Comparison of ENCODE assay signal across 11 cellular contexts in genomic region chr12:124369901-124370378, GRCh38.
A peak's percentile ranks its signal among the peaks of the same experiment; 100 is the strongest.
DNase-seq lines count a peak whose midpoint lies in the region; ATAC-seq and TF ChIP-seq lines count a peak whose summit lies in the region.
"Had no signal": no experiment of that assay in that cellular context is flagged by ENCODE, and none has a peak within 500 bp of the region (broad histone marks: within the 10 kb centered on the region; RNA-seq: fewer than 3 reads in every experiment).

No MANE protein-coding gene starts in this region.

- H2BK12ac ChIP-seq in mesenchymal stem cell (ENCODE audit: low read length in 2 of 2): no peak overlapping the region

- 0 out of 2 replicates have a peak overlapping the region, but pooled peaks have one; percentile 7 for H3K4me2 ChIP-seq in IMR-90 (ENCODE audit: low read depth, low read length)
- no peak overlapping the region for H3K4me2 ChIP-seq in mesenchymal stem cell (ENCODE audit: low read length, poor library complexity, severe bottlenecking)

- peak overlapping the region; percentile 97 for H2AK9ac ChIP-seq in IMR-90 (replicated peaks; ENCODE audit: low read depth, low read length, poor library complexity)

- 29% methylated on average over 12 of the region's 17 CpGs; no CpG with 5 or more reads in 1 of the 2 experiments for WGBS in IMR-90 (ENCODE audit: extremely low coverage in 2 of 2, insufficient read length in 1 of 2), 2 experiments
- 92% methylated on average over 17 of the region's 17 CpGs for WGBS in mesenchymal stem cell

- ATAC-seq in IMR-90 (ENCODE audit: low read depth) (peak; percentile 9; the same call in 1 of the 2 replicates), GM19455 (IDR thresholded peaks at IDR 0.05; ENCODE audit: unreplicated experiment) (no peak), GM21423 (IDR thresholded peaks at IDR 0.05; ENCODE audit: unreplicated experiment) (no peak)

- H3K79me1 ChIP-seq in IMR-90 (ENCODE audit: low read depth in 1 of 2, low read length in 2 of 2): peaks cover 21 to 73% of the 10 kb centered on the region in 2 experiments
- peaks cover 8% of the 10 kb centered on the region for H3K79me1 ChIP-seq in mesenchymal stem cell (replicated peaks; ENCODE audit: low read length, poor library complexity, severe bottlenecking)

- H4K8ac ChIP-seq in IMR-90 (ENCODE audit: low read depth in 2 of 2, low read length in 2 of 2) (peak overlapping the region; percentile 76 to 83), mesenchymal stem cell (ENCODE audit: low read length) (no peak overlapping the region)

- peak overlapping the region; percentile 51 for H3K4ac ChIP-seq in IMR-90 (ENCODE audit: low read depth, low read length)
- H3K4ac ChIP-seq in mesenchymal stem cell (ENCODE audit: low read depth in 1 of 2, low read length in 2 of 2): no peak overlapping the region

- 0 out of 3 replicates have a peak overlapping the region, but pooled peaks have one; percentile 15 for H2BK15ac ChIP-seq in IMR-90 (ENCODE audit: low read depth, low read length)
- no peak overlapping the region for H2BK15ac ChIP-seq in mesenchymal stem cell (ENCODE audit: low read depth, poor library complexity, severe bottlenecking)

- H3K14ac ChIP-seq in IMR-90 (replicated peaks; ENCODE audit: low read depth, low read length) (peak overlapping the region; percentile 38), mesenchymal stem cell (ENCODE audit: low read length in 2 of 2) (no peak overlapping the region)

- intact Hi-C loops in IMR-90 (cut with micrococcal nuclease): loop anchor here (2.0 to 5.0 kb wide), 2 partner anchors 382 to 397 kb away; no protein-coding TSS in a partner anchor

- in situ Hi-C loops in IMR-90 (cut with MboI; ENCODE audit: low sequenced_read_pairs): no loop called here

- H3K27me3 ChIP-seq in IMR-90 (ENCODE audit: control insufficient read depth, insufficient read depth, low read length) (no peaks in the 10 kb centered on the region), endocrine pancreas (ENCODE audit: control insufficient read depth, insufficient read depth, low read length) (no peaks in the 10 kb centered on the region), mesenchymal stem cell (ENCODE audit: control insufficient read depth in 1 of 2, insufficient read depth in 1 of 2, low read length in 2 of 2) (no peaks in the 10 kb centered on the region), stomach smooth muscle (ENCODE audit: control insufficient read depth in 1 of 2, insufficient read depth in 2 of 2, low read length in 2 of 2) (no peaks in the 10 kb centered on the region)

- H3K4me1 ChIP-seq in IMR-90 (ENCODE audit: control insufficient read depth, insufficient read depth, low read length) (peaks cover 21% of the 10 kb centered on the region), endocrine pancreas (ENCODE audit: control insufficient read depth, insufficient read depth, low read length) (no peaks in the 10 kb centered on the region), mesenchymal stem cell (ENCODE audit: control insufficient read depth, insufficient read depth, low read depth, low read length) (peaks cover 54% of the 10 kb centered on the region), stomach smooth muscle (ENCODE audit: control insufficient read depth, insufficient read depth, low read length) (peaks cover 56% of the 10 kb centered on the region)

- H3K9me1 ChIP-seq in IMR-90 (ENCODE audit: insufficient read depth, low read length): peaks cover 7% of the 10 kb centered on the region

- H4K91ac ChIP-seq in IMR-90 (ENCODE audit: insufficient read depth, low read depth, low read length) (peak overlapping the region; percentile 78), mesenchymal stem cell (ENCODE audit: low read length) (no peak overlapping the region)

- H2BK120ac ChIP-seq in IMR-90 (ENCODE audit: low read depth, low read length): peak overlapping the region; percentile 60; the same call in 1 of the 2 replicates
- no peak overlapping the region for H2BK120ac ChIP-seq in mesenchymal stem cell (ENCODE audit: low read depth, low read length)

- no peak for TF ChIP-seq RAD21 in IMR-90 (IDR thresholded peaks at IDR 0.05; ENCODE audit: low read length)

- H2AK5ac ChIP-seq in IMR-90 (ENCODE audit: low read depth, low read length) (peak overlapping the region; percentile 89; the same call in 1 of the 2 replicates), mesenchymal stem cell (ENCODE audit: low read length, severe bottlenecking) (no peak overlapping the region)

- TF ChIP-seq POLR2A in IMR-90 (IDR thresholded peaks at IDR 0.05; ENCODE audit: low read depth, low read length): no peak

- H3K9ac ChIP-seq in IMR-90 (ENCODE audit: low read depth, low read length) (peak overlapping the region; percentile 34), endocrine pancreas (ENCODE audit: control insufficient read depth, insufficient read depth, low read length) (peak overlapping the region; percentile 54), mesenchymal stem cell (ENCODE audit: low read length) (peak overlapping the region; percentile 79), stomach smooth muscle (ENCODE audit: low read length in 2 of 2) (peak overlapping the region; percentile 24 to 69)

- H3K9me3 ChIP-seq in IMR-90 (ENCODE audit: control insufficient read depth, insufficient read depth, low read length) (no peaks in the 10 kb centered on the region), endocrine pancreas (ENCODE audit: control insufficient read depth, low read length) (no peaks in the 10 kb centered on the region), mesenchymal stem cell (ENCODE audit: control insufficient read depth, low read length) (no peaks in the 10 kb centered on the region), stomach smooth muscle (ENCODE audit: control insufficient read depth in 2 of 2, low read length in 2 of 2) (no peaks in the 10 kb centered on the region)

- H3K18ac ChIP-seq in IMR-90 (ENCODE audit: low read depth, low read length): peak overlapping the region; percentile 36; the same call in 1 of the 2 replicates
- no peak overlapping the region for H3K18ac ChIP-seq in mesenchymal stem cell (ENCODE audit: low read depth in 1 of 2, low read length in 2 of 2)

- H2BK20ac ChIP-seq in IMR-90 (ENCODE audit: low read depth, low read length): no peak overlapping the region

- peak overlapping the region; percentile 90 for H3K27ac ChIP-seq in IMR-90 (ENCODE audit: insufficient read depth, low read length)
- H3K27ac ChIP-seq in mesenchymal stem cell (ENCODE audit: low read length, poor library complexity, severe bottlenecking): peak overlapping the region; percentile 4
- peak overlapping the region; percentile 93 for H3K27ac ChIP-seq in stomach smooth muscle (ENCODE audit: low read length)
- H3K27ac ChIP-seq: WERI-Rb-1 had no signal

- CTCF ChIA-PET in IMR-90 (lab: Yijun Ruan, JAX): no interaction called here

- H4K5ac ChIP-seq in IMR-90 (ENCODE audit: low read depth, low read length): peak overlapping the region; percentile 70

- dilution Hi-C loops in IMR-90 (cut with HindIII; ENCODE audit: low sequenced_read_pairs, unreplicated experiment): no loop called here

- H3K4me3 ChIP-seq in IMR-90 (ENCODE audit: insufficient read depth, low read depth, low read length) (no peak overlapping the region), endocrine pancreas (ENCODE audit: control insufficient read depth, insufficient read depth, low read length) (no peak overlapping the region), mesenchymal stem cell (ENCODE audit: insufficient read depth in 1 of 2, low read depth in 1 of 2, low read length in 2 of 2) (peak overlapping the region in 1 of 2 experiments; percentile 37), stomach smooth muscle (ENCODE audit: low read length in 2 of 2) (peak overlapping the region in 1 of 2 donors; percentile 29)

- peaks cover 70% of the 10 kb centered on the region for H4K20me1 ChIP-seq in IMR-90 (ENCODE audit: insufficient read depth, low read length)

- H3K23ac ChIP-seq in IMR-90 (ENCODE audit: low read depth, low read length) (0 out of 2 replicates have a peak overlapping the region, but pooled peaks have one; percentile 42), mesenchymal stem cell (ENCODE audit: low read length in 2 of 2) (no peak overlapping the region)

- no peak for DNase-seq in IMR-90
- no peak for DNase-seq in mesenchymal stem cell
- no peak for DNase-seq in kidney tubule cell (ENCODE audit: low spot score)
- DNase-seq in NK-92 treated with Interleukin-12 subunit alpha and Interleukin-12 subunit beta, amount 100 ng/mL, for 24 hours (lab: John Stamatoyannopoulos, UW): no peak
- DNase-seq: effector memory CD4-positive, alpha-beta T cell; NCI-H187; WERI-Rb-1 had no signal

- POLR2A ChIA-PET in IMR-90 (lab: Charles Lee; ENCODE audit: unreplicated experiment): interaction anchor here (0.9 kb wide), 1 partner anchor 17 kb away, joined by 3 read pairs; no protein-coding TSS in a partner anchor

- no TSS peak for BruUV-seq in IMR-90 (replicated peaks; lab: Mats Ljungman, UMichigan)

- TF ChIP-seq CTCF in IMR-90 (conservative IDR thresholded peaks at IDR 0.05; ENCODE audit: low read depth, low read length): no peak

- H2AFZ ChIP-seq in IMR-90 (replicated peaks; ENCODE audit: low read length, poor library complexity) (peak overlapping the region; percentile 83), mesenchymal stem cell (ENCODE audit: low read depth, low read length) (no peak overlapping the region)

- peaks cover 53% of the 10 kb centered on the region for H3K36me3 ChIP-seq in IMR-90 (ENCODE audit: control insufficient read depth, insufficient read depth, low read length)
- H3K36me3 ChIP-seq in endocrine pancreas (ENCODE audit: control insufficient read depth, insufficient read depth, low read length): peaks cover 7% of the 10 kb centered on the region
- H3K36me3 ChIP-seq in mesenchymal stem cell (ENCODE audit: control insufficient read depth in 1 of 2, insufficient read depth in 2 of 2, low read depth in 1 of 2, low read length in 2 of 2): peaks cover 49 to 96% of the 10 kb centered on the region in 2 experiments
- peaks cover 28 to 33% of the 10 kb centered on the region in 2 donors for H3K36me3 ChIP-seq in stomach smooth muscle (ENCODE audit: control insufficient read depth in 2 of 2, insufficient read depth in 2 of 2, low read length in 2 of 2)

- no peak overlapping the region for H3K56ac ChIP-seq in IMR-90 (ENCODE audit: extremely low read depth, insufficient read depth, low read length)

- H2BK5ac ChIP-seq in IMR-90 (ENCODE audit: low read depth, low read length, poor library complexity, severe bottlenecking): peak overlapping the region; percentile 89
- H2BK5ac ChIP-seq in mesenchymal stem cell (ENCODE audit: low read depth, low read length, poor library complexity, severe bottlenecking): no peak overlapping the region

TF ChIP-seq in IMR-90, 13 proteins besides CTCF, POLR2A, EP300 and RAD21 (continues in another document):
- no peak for TF ChIP-seq ELK1 (IDR thresholded peaks at IDR 0.05; ENCODE audit: borderline replicate concordance, low read depth, low read length)

Comparison
In these comparisons a context has a peak if more than half of its experiments do, and no peak if none do; other contexts are left out.
1. H3K27ac ChIP-seq: peak in every context shown above with its lines; median percentile 93 in stomach smooth muscle; 90 in IMR-90; 4 in mesenchymal stem cell.